20 cellular contexts compared by ENCODE assay signal in the genomic region with DNA sequence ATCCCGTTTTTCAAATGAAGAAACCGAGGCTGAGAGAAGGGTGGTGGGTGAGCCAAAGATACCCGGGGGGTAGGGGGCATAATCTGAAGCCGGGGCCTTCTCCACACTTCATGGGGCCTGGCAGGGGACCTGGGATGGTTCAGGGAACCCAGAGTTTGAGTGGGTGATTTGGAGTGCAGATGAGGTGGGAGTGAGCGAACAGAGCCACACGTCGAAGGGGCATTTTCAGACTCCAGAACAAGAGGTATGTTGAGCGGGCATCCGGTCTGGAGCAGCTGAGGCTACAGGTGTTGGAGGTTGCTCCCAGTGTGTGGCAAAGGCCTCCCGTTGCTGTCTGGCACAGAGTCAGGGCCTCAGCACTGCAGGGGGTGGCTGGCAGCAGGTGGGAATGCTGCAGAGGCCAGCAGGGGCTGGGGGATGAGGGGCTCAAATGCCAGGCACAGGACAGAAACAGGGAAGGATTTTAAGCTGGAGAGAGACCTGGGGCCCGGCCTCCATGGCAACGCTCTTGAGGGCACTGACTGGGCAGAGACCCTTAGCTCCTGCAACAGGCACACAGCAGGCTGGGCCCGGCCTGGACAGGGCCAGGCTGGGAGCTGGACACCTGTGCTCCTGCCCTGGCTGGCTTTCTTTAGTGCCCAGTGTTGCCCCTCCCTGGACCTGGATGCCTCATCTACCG. TPM values are rescaled to one million over a fixed set of nuclear protein-coding genes. Genes with fewer than 3 reads are reported as not detected.
DNase-seq lines count a peak whose midpoint lies in the region; ATAC-seq and TF ChIP-seq lines count a peak whose summit lies in the region.
"Had no signal": no experiment of that assay in that cellular context is flagged by ENCODE, and none has a peak within 500 bp of the region (broad histone marks: within the 10 kb centered on the region; RNA-seq: fewer than 3 reads in every experiment).

No MANE protein-coding gene starts in this region.

- H3K27ac Mint-ChIP-seq in chondrocyte (ENCODE audit: unreplicated experiment): no peak overlapping the region
- H3K27ac Mint-ChIP-seq: naive B cell had no signal

- H3K9me3 ChIP-seq in HEK293 (ENCODE audit: control insufficient read depth, insufficient read depth, low read depth, low read length): no peaks in the 10 kb centered on the region
- H3K9me3 ChIP-seq: esophagus squamous epithelium, psoas muscle, tibial artery had no signal

- no peak for ATAC-seq in GM19035 (IDR thresholded peaks at IDR 0.05; ENCODE audit: unreplicated experiment)

- CTCF ChIA-PET in HEK293 (lab: Yijun Ruan, JAX): interaction anchor here (0.6 to 1.9 kb wide), 3 partner anchors 8 to 257 kb away, joined by 3 to 10 read pairs (median 6); no protein-coding TSS in a partner anchor

- no peaks in the 10 kb centered on the region for H3K27me3 Mint-ChIP-seq in chondrocyte (ENCODE audit: low read depth)

- no peaks in the 10 kb centered on the region for H3K36me3 Mint-ChIP-seq in chondrocyte (ENCODE audit: low read depth)
- H3K36me3 Mint-ChIP-seq: naive B cell had no signal

- H3K9me3 Mint-ChIP-seq in chondrocyte (ENCODE audit: low read depth): no peaks in the 10 kb centered on the region

- DNase-seq in DMS153 (lab: John Stamatoyannopoulos, UW) (peak; percentile 80), NCI-H345 (lab: John Stamatoyannopoulos, UW) (peak; percentile 94), chondrocyte (ENCODE audit: low spot score) (peak; percentile 68), nucleus accumbens (lab: John Stamatoyannopoulos, UW) (no peak), COLO829 (ENCODE audit: low spot score) (no peak), anterior cingulate cortex (lab: John Stamatoyannopoulos, UW) (no peak)
- DNase-seq: effector CD4-positive, alpha-beta T cell; esophagus squamous epithelium; KBM-7; MV-4-11; naive B cell; psoas muscle; RPMI8226; T-helper 1 cell; tibial artery had no signal

- peaks cover 25% of the 10 kb centered on the region for H3K4me1 Mint-ChIP-seq in chondrocyte (ENCODE audit: low read depth)
- H3K4me1 Mint-ChIP-seq: naive B cell had no signal

- no peak for TF ChIP-seq CTCF in HEK293 (tag by site-specific recombination; IDR thresholded peaks at IDR 0.05)
- no peak for TF ChIP-seq CTCF in chondrocyte (IDR thresholded peaks at IDR 0.05)

- no peak overlapping the region for H3K27ac ChIP-seq in HEK293 (ENCODE audit: extremely low read depth, low read depth, low read length)
- H3K27ac ChIP-seq: cardiac muscle cell, esophagus squamous epithelium, psoas muscle, tibial artery had no signal

- POLR2A ChIA-PET in HEK293 (lab: Yijun Ruan, JAX): no interaction called here

- no peaks in the 10 kb centered on the region for H3K36me3 ChIP-seq in HEK293 (ENCODE audit: control insufficient read depth in 2 of 2, insufficient read depth in 1 of 2, low read length in 2 of 2)
- H3K36me3 ChIP-seq: cardiac muscle cell, esophagus squamous epithelium, tibial artery had no signal

- no peaks in the 10 kb centered on the region for H3K4me1 ChIP-seq in HEK293 (ENCODE audit: control insufficient read depth, insufficient read depth, low read length)

- no peak overlapping the region for H3K4me3 ChIP-seq in HEK293 (ENCODE audit: low read depth, low read length)
- H3K4me3 ChIP-seq: cardiac muscle cell, esophagus squamous epithelium, lung, psoas muscle, tibial artery had no signal

- H3K4me3 Mint-ChIP-seq in chondrocyte (ENCODE audit: unreplicated experiment): no peak overlapping the region

TF ChIP-seq in HEK293, 187 proteins besides CTCF, POLR2A, EP300 and RAD21:
- TF ChIP-seq ZNF354C (tag by site-specific recombination; IDR thresholded peaks at IDR 0.05; ENCODE audit: borderline replicate concordance, low read depth): no peak
- peak; percentile 90 for TF ChIP-seq ZIC2 (tag by site-specific recombination; IDR thresholded peaks at IDR 0.05)
- peak; percentile 24; the same call in 1 of the 2 replicates for TF ChIP-seq ZNF600 (tag by site-specific recombination; IDR thresholded peaks at IDR 0.05)
- TF ChIP-seq GLIS1 (tag by site-specific recombination; IDR thresholded peaks at IDR 0.05): peak; percentile 86
- peak; percentile 35 for TF ChIP-seq SCRT2 (tag by site-specific recombination; IDR thresholded peaks at IDR 0.05)
- TF ChIP-seq ZNF670 (tag by site-specific recombination; IDR thresholded peaks at IDR 0.05; ENCODE audit: low read depth): no peak

RNA-seq across cellular contexts. Expression of gene WNT11, which starts 46.2 kb away (rescaled TPM):
- total RNA-seq in chondrocyte: 20.7 to 69.4 TPM (median 24.5 TPM) in 3 replicates
- total RNA-seq: H4 had no signal

Comparison
In these comparisons a context has a peak if more than half of its experiments do, and no peak if none do; other contexts are left out.
1. DNase-seq: peak in DMS153 (single experiment), NCI-H345 (single experiment) and chondrocyte (single experiment); none in nucleus accumbens (0 of 56), COLO829 (single experiment) and anterior cingulate cortex (0 of 58).